13 cellular contexts compared by ENCODE assay signal in genomic region chr9:110179734-110180133, GRCh38. TPM values are rescaled to one million over a fixed set of nuclear protein-coding genes. Genes with fewer than 3 reads are reported as not detected.
DNase-seq lines count a peak whose midpoint lies in the region; ATAC-seq, FAIRE-seq and TF ChIP-seq lines count a peak whose summit lies in the region.
"Had no signal": no experiment of that assay in that cellular context is flagged by ENCODE, and none has a peak within 500 bp of the region (broad histone marks: within the 10 kb centered on the region; RNA-seq: fewer than 3 reads in every experiment).

No MANE protein-coding gene starts in this region.

- no peaks in the 10 kb centered on the region for H3K36me3 ChIP-seq in mesenchymal stem cell (ENCODE audit: control insufficient read depth in 1 of 2, insufficient read depth in 2 of 2, low read depth in 1 of 2, low read length in 2 of 2)
- no peaks in the 10 kb centered on the region for H3K36me3 ChIP-seq in naive thymus-derived CD4-positive, alpha-beta T cell (ENCODE audit: control insufficient read depth in 2 of 3, insufficient read depth in 3 of 3, low read length in 3 of 3)

- POLR2A ChIA-PET in naive thymus-derived CD4-positive, alpha-beta T cell (lab: Charles Lee), result no interaction called here

- no peaks in the 10 kb centered on the region for H3K27me3 ChIP-seq in mesenchymal stem cell (ENCODE audit: control insufficient read depth in 1 of 2, insufficient read depth in 1 of 2, low read length in 2 of 2)
- no peaks in the 10 kb centered on the region for H3K27me3 ChIP-seq in naive thymus-derived CD4-positive, alpha-beta T cell (ENCODE audit: control insufficient read depth in 2 of 2, insufficient read depth in 2 of 2, low read length in 2 of 2)

- H3K4me1 Mint-ChIP-seq in chondrocyte (ENCODE audit: low read depth), result peaks cover 12% of the 10 kb centered on the region
- peaks cover 0 to 15% (median 0%) of the 10 kb centered on the region in 7 donors for H3K4me1 Mint-ChIP-seq in naive thymus-derived CD4-positive, alpha-beta T cell
- H3K4me1 Mint-ChIP-seq: activated naive CD4-positive, alpha-beta T cell treated with anti-CD3 and anti-CD28 coated beads, Interleukin-2, amount 50 U/mL, for 24 hours had no signal

- 33% methylated on average over 2 of the region's 4 CpGs for WGBS in mesenchymal stem cell

- no peak overlapping the region for H3K4me2 ChIP-seq in mesenchymal stem cell (ENCODE audit: low read length, poor library complexity, severe bottlenecking)

- H3K23ac ChIP-seq in mesenchymal stem cell (ENCODE audit: low read length in 2 of 2), result no peak overlapping the region

- H3K4me3 Mint-ChIP-seq in chondrocyte (ENCODE audit: unreplicated experiment), result no peak overlapping the region
- H3K4me3 Mint-ChIP-seq in naive thymus-derived CD4-positive, alpha-beta T cell, result no peak overlapping the region
- H3K4me3 Mint-ChIP-seq: activated naive CD4-positive, alpha-beta T cell treated with anti-CD3 and anti-CD28 coated beads, Interleukin-2, amount 50 U/mL, for 24 hours had no signal

- H3K9me3 ChIP-seq in mesenchymal stem cell (ENCODE audit: control insufficient read depth, low read length), result no peaks in the 10 kb centered on the region
- H3K9me3 ChIP-seq in naive thymus-derived CD4-positive, alpha-beta T cell (ENCODE audit: control insufficient read depth in 2 of 3, low read length in 3 of 3), result no peaks in the 10 kb centered on the region

- no peak for FAIRE-seq in GM19239 (lab: Jason Lieb, UNC)

- H3K27me3 Mint-ChIP-seq in chondrocyte (ENCODE audit: low read depth), result no peaks in the 10 kb centered on the region
- H3K27me3 Mint-ChIP-seq in naive thymus-derived CD4-positive, alpha-beta T cell, result no peaks in the 10 kb centered on the region
- H3K27me3 Mint-ChIP-seq: activated naive CD4-positive, alpha-beta T cell treated with anti-CD3 and anti-CD28 coated beads, Interleukin-2, amount 50 U/mL, for 24 hours had no signal

- ATAC-seq in naive thymus-derived CD4-positive, alpha-beta T cell, result no peak
- ATAC-seq in GM21423 (IDR thresholded peaks at IDR 0.05; ENCODE audit: unreplicated experiment), result no peak

- H2BK15ac ChIP-seq in mesenchymal stem cell (ENCODE audit: low read depth, poor library complexity, severe bottlenecking), result no peak overlapping the region

- H3K36me3 Mint-ChIP-seq in chondrocyte (ENCODE audit: low read depth), result no peaks in the 10 kb centered on the region
- peaks cover 0 to 14% (median 0%) of the 10 kb centered on the region in 5 donors for H3K36me3 Mint-ChIP-seq in naive thymus-derived CD4-positive, alpha-beta T cell
- H3K36me3 Mint-ChIP-seq: activated naive CD4-positive, alpha-beta T cell treated with anti-CD3 and anti-CD28 coated beads, Interleukin-2, amount 50 U/mL, for 24 hours had no signal

- H3K9ac ChIP-seq in mesenchymal stem cell (ENCODE audit: low read length), result peak overlapping the region; percentile 80

- no peak overlapping the region for H2BK5ac ChIP-seq in mesenchymal stem cell (ENCODE audit: low read depth, low read length, poor library complexity, severe bottlenecking)

- H2BK12ac ChIP-seq in mesenchymal stem cell (ENCODE audit: low read length in 2 of 2), result no peak overlapping the region

- TF ChIP-seq CTCF in chondrocyte (IDR thresholded peaks at IDR 0.05), result no peak

- no peak overlapping the region for H3K4ac ChIP-seq in mesenchymal stem cell (ENCODE audit: low read depth in 1 of 2, low read length in 2 of 2)

- H4K8ac ChIP-seq in mesenchymal stem cell (ENCODE audit: low read length), result no peak overlapping the region

- DNase-seq in EH (ENCODE audit: low read depth), result peak; percentile 67
- DNase-seq in MV-4-11 (lab: John Stamatoyannopoulos, UW), result peak; percentile 39
- DNase-seq in chondrocyte (ENCODE audit: low spot score), result no peak
- peak; percentile 84 for DNase-seq in mesenchymal stem cell
- DNase-seq in naive thymus-derived CD4-positive, alpha-beta T cell, result no peak
- DNase-seq in GM19239 (ENCODE audit: insufficient read length, low spot score), result no peak
- no peak for DNase-seq in globus pallidus (ENCODE audit: low spot score)
- DNase-seq: activated CD8-positive, alpha-beta memory T cell treated with anti-CD3 and anti-CD28 coated beads for 24 hours; effector CD8-positive, alpha-beta T cell; KBM-7 had no signal

- no peak overlapping the region for H4K91ac ChIP-seq in mesenchymal stem cell (ENCODE audit: low read length)

- H3K18ac ChIP-seq in mesenchymal stem cell (ENCODE audit: low read depth in 1 of 2, low read length in 2 of 2), result no peak overlapping the region

- no peak overlapping the region for H3K14ac ChIP-seq in mesenchymal stem cell (ENCODE audit: low read length in 2 of 2)

- intact Hi-C loops in naive thymus-derived CD4-positive, alpha-beta T cell (cut with micrococcal nuclease), result loop anchor here (5.0 to 10.0 kb wide), 2 partner anchors 248 to 1115 kb away; no protein-coding TSS in a partner anchor

- no peak overlapping the region for H2AK5ac ChIP-seq in mesenchymal stem cell (ENCODE audit: low read length, severe bottlenecking)

- CTCF ChIA-PET in naive thymus-derived CD4-positive, alpha-beta T cell (lab: Charles Lee), result interaction anchor here (0.6 kb wide), 1 partner anchor 634 kb away, joined by 4 read pairs; no protein-coding TSS in a partner anchor

- H3K4me3 ChIP-seq in mesenchymal stem cell (ENCODE audit: insufficient read depth in 1 of 2, low read depth in 1 of 2, low read length in 2 of 2), result no peak overlapping the region
- H3K4me3 ChIP-seq in naive thymus-derived CD4-positive, alpha-beta T cell (ENCODE audit: low read length), result no peak overlapping the region

- peak overlapping the region; percentile 17 for H3K27ac Mint-ChIP-seq in chondrocyte (ENCODE audit: unreplicated experiment)
- no peak overlapping the region for H3K27ac Mint-ChIP-seq in naive thymus-derived CD4-positive, alpha-beta T cell
- H3K27ac Mint-ChIP-seq: activated naive CD4-positive, alpha-beta T cell treated with anti-CD3 and anti-CD28 coated beads, Interleukin-2, amount 50 U/mL, for 24 hours had no signal

- H3K79me1 ChIP-seq in mesenchymal stem cell (replicated peaks; ENCODE audit: low read length, poor library complexity, severe bottlenecking), result no peaks in the 10 kb centered on the region

- H2BK120ac ChIP-seq in mesenchymal stem cell (ENCODE audit: low read depth, low read length), result no peak overlapping the region

- H3K9me3 Mint-ChIP-seq in chondrocyte (ENCODE audit: low read depth), result no peaks in the 10 kb centered on the region
- peaks cover 0 to 10% (median 4%) of the 10 kb centered on the region in 11 donors for H3K9me3 Mint-ChIP-seq in naive thymus-derived CD4-positive, alpha-beta T cell
- H3K9me3 Mint-ChIP-seq: activated naive CD4-positive, alpha-beta T cell treated with anti-CD3 and anti-CD28 coated beads, Interleukin-2, amount 50 U/mL, for 24 hours had no signal

- no peaks in the 10 kb centered on the region for H3K4me1 ChIP-seq in mesenchymal stem cell (ENCODE audit: control insufficient read depth, insufficient read depth, low read depth, low read length)
- H3K4me1 ChIP-seq in naive thymus-derived CD4-positive, alpha-beta T cell (ENCODE audit: control insufficient read depth in 2 of 2, insufficient read depth in 2 of 2, low read length in 2 of 2), result no peaks in the 10 kb centered on the region

- H3K27ac ChIP-seq in mesenchymal stem cell (ENCODE audit: low read length, poor library complexity, severe bottlenecking), result no peak overlapping the region
- H3K27ac ChIP-seq in naive thymus-derived CD4-positive, alpha-beta T cell (ENCODE audit: low read depth, low read length), result no peak overlapping the region

- no peak overlapping the region for H2AFZ ChIP-seq in mesenchymal stem cell (ENCODE audit: low read depth, low read length)

RNA-seq across cellular contexts. Expression of gene C9orf152, which starts 28.2 kb away (rescaled TPM):
- not detected in 3 replicates for total RNA-seq in chondrocyte
- polyA plus RNA-seq in mesenchymal stem cell (2013, experiment 1 of 2), result not detected
- not detected for polyA plus RNA-seq in mesenchymal stem cell (2013, experiment 2 of 2)
- not detected for total RNA-seq in naive thymus-derived CD4-positive, alpha-beta T cell
- not detected for polyA plus RNA-seq in naive thymus-derived CD4-positive, alpha-beta T cell
- total RNA-seq: temporal lobe had no signal

Comparison
In these comparisons a context has a peak if more than half of its experiments do, and no peak if none do; other contexts are left out.
1. DNase-seq: peak in EH (single experiment), MV-4-11 (single experiment) and mesenchymal stem cell (single experiment); none in chondrocyte (single experiment), naive thymus-derived CD4-positive, alpha-beta T cell (0 of 9), GM19239 (single experiment) and globus pallidus (single experiment).